Comparison of ENCODE assay signal across 23 cellular contexts in the genomic region with DNA sequence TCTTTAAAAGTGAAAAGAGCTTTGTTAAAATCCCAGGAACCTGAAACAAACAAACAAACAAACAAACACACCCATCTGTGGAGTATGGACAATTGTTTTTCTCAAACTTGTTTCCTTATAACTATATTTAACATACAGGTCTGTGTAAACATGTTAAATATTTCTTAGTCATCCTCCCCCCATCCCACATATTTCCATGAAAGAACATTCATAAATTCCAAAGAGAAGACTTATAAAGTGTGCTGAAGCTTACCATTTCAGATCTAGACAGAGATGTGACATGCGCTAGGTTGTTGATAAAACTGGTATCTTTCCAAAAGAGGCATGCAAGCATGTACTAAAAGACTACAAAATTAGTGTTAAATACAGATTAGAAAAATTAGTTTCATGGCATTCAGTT. TPM values are rescaled to one million over a fixed set of nuclear protein-coding genes. Genes with fewer than 3 reads are reported as not detected.
DNase-seq lines count a peak whose midpoint lies in the region; FAIRE-seq and TF ChIP-seq lines count a peak whose summit lies in the region.
"Had no signal": no experiment of that assay in that cellular context is flagged by ENCODE, and none has a peak within 500 bp of the region (broad histone marks: within the 10 kb centered on the region; RNA-seq: fewer than 3 reads in every experiment).

No MANE protein-coding gene starts in this region.

- no peak overlapping the region for H3K4me2 ChIP-seq in Karpas-422 (ENCODE audit: low read depth, low read length, poor library complexity, severe bottlenecking)
- H3K4me2 ChIP-seq in keratinocyte (ENCODE audit: control insufficient read depth, extremely low read depth, insufficient read depth, low read depth, low read length), result peak overlapping the region; percentile 62

- H3K79me2 ChIP-seq in Karpas-422 (ENCODE audit: low read length), result peaks cover 56% of the 10 kb centered on the region
- peaks cover 20% of the 10 kb centered on the region for H3K79me2 ChIP-seq in keratinocyte (ENCODE audit: control insufficient read depth, insufficient read depth, low read length)

- no peak for TF ChIP-seq EP300 in stomach (IDR thresholded peaks at IDR 0.05)

- TF ChIP-seq CTCF in keratinocyte (optimal IDR thresholded peaks at IDR 0.05 in 1 of 3, IDR thresholded peaks at IDR 0.05 in 1 of 3, conservative IDR thresholded peaks at IDR 0.05 in 1 of 3; ENCODE audit: extremely low read depth in 1 of 3, insufficient read depth in 2 of 3, low read length in 3 of 3) (no peak), stomach (IDR thresholded peaks at IDR 0.05) (no peak), tibial artery (IDR thresholded peaks at IDR 0.05) (no peak)

- H3K4me1 ChIP-seq in Karpas-422 (ENCODE audit: low read length) (peaks cover 52% of the 10 kb centered on the region), adipocyte (ENCODE audit: control insufficient read depth, insufficient read depth, low read length) (peaks cover 8% of the 10 kb centered on the region), keratinocyte (ENCODE audit: control insufficient read depth, extremely low read depth, insufficient read depth, low read length) (peaks cover 15% of the 10 kb centered on the region), stomach (peaks cover 2 to 30% (median 15%) of the 10 kb centered on the region in 4 donors), tibial artery (peaks cover 0 to 17% (median 10%) of the 10 kb centered on the region in 4 donors)
- peaks cover 1% of the 10 kb centered on the region for H3K4me1 ChIP-seq in effector memory CD4-positive, alpha-beta T cell (ENCODE audit: control insufficient read depth, insufficient read depth, low read length, poor library complexity, severe bottlenecking)

- H2AFZ ChIP-seq in Karpas-422 (ENCODE audit: low read length) (no peak overlapping the region), keratinocyte (ENCODE audit: control insufficient read depth, low read length) (no peak overlapping the region)

- intact Hi-C loops in stomach (cut with DNase I; ENCODE audit: low total_unique reads) (no loop called here), tibial artery (cut with DNase I; ENCODE audit: low total_unique reads) (no loop called here)

- H3K27ac ChIP-seq in Karpas-422 (ENCODE audit: low read length) (peak overlapping the region; percentile 51; the same call in 1 of the 2 replicates), keratinocyte (ENCODE audit: control insufficient read depth, insufficient read depth, low read length) (no peak overlapping the region), stomach (no peak overlapping the region), tibial artery (no peak overlapping the region)
- no peak overlapping the region for H3K27ac ChIP-seq in effector memory CD4-positive, alpha-beta T cell (ENCODE audit: insufficient read depth, low read length, poor library complexity, severe bottlenecking)
- H3K27ac ChIP-seq: colonic mucosa, heart right ventricle, SK-N-MC had no signal

- FAIRE-seq in keratinocyte (lab: Jason Lieb, UNC), result peak; percentile 62

- no peak for TF ChIP-seq POLR2A in stomach (IDR thresholded peaks at IDR 0.05)

- WGBS in stomach, 5 donors, result 93 to 100% (median 95%) methylated on average over 1 of the region's 1 CpG

- no peak overlapping the region for H3K9ac ChIP-seq in Karpas-422 (ENCODE audit: low read length)
- H3K9ac ChIP-seq in adipocyte (ENCODE audit: low read length), result no peak overlapping the region
- no peak overlapping the region for H3K9ac ChIP-seq in keratinocyte (ENCODE audit: control insufficient read depth, extremely low read depth, insufficient read depth, low read length)

- H3K4me3 ChIP-seq in Karpas-422 (ENCODE audit: low read length), result no peak overlapping the region
- H3K4me3 ChIP-seq in adipocyte (ENCODE audit: low read length), result no peak overlapping the region
- no peak overlapping the region for H3K4me3 ChIP-seq in keratinocyte (ENCODE audit: control insufficient read depth in 2 of 3, extremely low read depth in 1 of 3, insufficient read depth in 2 of 3, low read depth in 1 of 3, low read length in 3 of 3)
- no peak overlapping the region for H3K4me3 ChIP-seq in stomach
- H3K4me3 ChIP-seq in tibial artery, result no peak overlapping the region
- H3K4me3 ChIP-seq in effector memory CD4-positive, alpha-beta T cell (ENCODE audit: insufficient read depth, low read depth, low read length, poor library complexity, severe bottlenecking), result no peak overlapping the region
- H3K4me3 ChIP-seq: colonic mucosa, heart right ventricle, SK-N-MC had no signal

- H3K27me3 ChIP-seq in Karpas-422 (ENCODE audit: low read length) (no peaks in the 10 kb centered on the region), adipocyte (replicated peaks; ENCODE audit: control insufficient read depth, insufficient read depth, low read length) (no peaks in the 10 kb centered on the region), keratinocyte (ENCODE audit: control insufficient read depth, extremely low read depth, insufficient read depth, low read length) (no peaks in the 10 kb centered on the region), stomach (no peaks in the 10 kb centered on the region), tibial artery (no peaks in the 10 kb centered on the region)
- no peaks in the 10 kb centered on the region for H3K27me3 ChIP-seq in effector memory CD4-positive, alpha-beta T cell (replicated peaks; ENCODE audit: control insufficient read depth, insufficient read depth, low read length, poor library complexity, severe bottlenecking)
- H3K27me3 ChIP-seq: colonic mucosa, heart right ventricle had no signal

- DNase-seq in EH (ENCODE audit: low read depth), result peak; percentile 26
- DNase-seq in Karpas-422, result no peak
- peak; percentile 28 for DNase-seq in adipocyte (ENCODE audit: low read depth)
- no peak for DNase-seq in keratinocyte (ENCODE audit: low read depth, low spot score)
- DNase-seq in stomach, result no peak
- DNase-seq in SIG-M5 treated with dmso at 0.1 percent for 504 hours (lab: John Stamatoyannopoulos, UW; ENCODE audit: unreplicated experiment), result no peak
- no peak for DNase-seq in tibial artery
- DNase-seq in effector memory CD4-positive, alpha-beta T cell, result no peak
- DNase-seq: activated CD4-positive, alpha-beta T cell treated with anti-CD3 and anti-CD28 coated beads for 1 hour; activated CD8-positive, alpha-beta T cell treated with anti-CD3 and anti-CD28 coated beads, Interleukin-2, amount 10 ng/mL, durations not matched to agents 7 days and 5 days; activated naive CD4-positive, alpha-beta T cell treated with anti-CD3 and anti-CD28 coated beads, Interleukin-2, amount 10 ng/mL, durations not matched to agents 7 days and 5 days; amniotic stem cell; CD8-positive, alpha-beta memory T cell; colonic mucosa; effector CD8-positive, alpha-beta T cell; heart right ventricle; naive thymus-derived CD4-positive, alpha-beta T cell; NCI-H1092; NCI-H1694; NCI-H510A; stimulated activated CD4-positive, alpha-beta T cell treated with anti-CD3 and anti-CD28 coated beads, Interleukin-4, amount 100 ng/mL, for 4 hours; T-helper 17 cell had no signal

- H3K9me1 ChIP-seq in keratinocyte (ENCODE audit: control insufficient read depth, extremely low read depth, insufficient read depth, low read length), result no peaks in the 10 kb centered on the region

- H3K36me3 ChIP-seq in Karpas-422 (ENCODE audit: insufficient read depth, low read length) (peaks cover 40% of the 10 kb centered on the region), adipocyte (ENCODE audit: control insufficient read depth, insufficient read depth, low read length, severe bottlenecking) (peaks cover 25% of the 10 kb centered on the region), keratinocyte (ENCODE audit: control insufficient read depth in 2 of 2, extremely low read depth in 1 of 2, insufficient read depth in 2 of 2, low read length in 2 of 2) (peaks cover 0 to 5% of the 10 kb centered on the region in 2 experiments), stomach (peaks cover 0 to 34% (median 28%) of the 10 kb centered on the region in 4 donors), tibial artery (peaks cover 0 to 20% (median 4%) of the 10 kb centered on the region in 3 donors)
- H3K36me3 ChIP-seq in effector memory CD4-positive, alpha-beta T cell (ENCODE audit: control insufficient read depth, insufficient read depth, low read length), result no peaks in the 10 kb centered on the region
- H3K36me3 ChIP-seq: colonic mucosa had no signal

- H3K9me3 ChIP-seq in Karpas-422 (ENCODE audit: low read length) (no peaks in the 10 kb centered on the region), adipocyte (ENCODE audit: control insufficient read depth, low read length) (no peaks in the 10 kb centered on the region), keratinocyte (ENCODE audit: control insufficient read depth, low read depth, low read length) (no peaks in the 10 kb centered on the region), stomach (no peaks in the 10 kb centered on the region), tibial artery (no peaks in the 10 kb centered on the region)
- no peaks in the 10 kb centered on the region for H3K9me3 ChIP-seq in effector memory CD4-positive, alpha-beta T cell (ENCODE audit: control insufficient read depth, low read length)
- H3K9me3 ChIP-seq: colonic mucosa, heart right ventricle had no signal

- H4K20me1 ChIP-seq in Karpas-422 (ENCODE audit: insufficient read depth, low read depth, low read length) (no peaks in the 10 kb centered on the region), keratinocyte (ENCODE audit: control insufficient read depth, extremely low read depth, insufficient read depth, low read length) (no peaks in the 10 kb centered on the region)

- dilution Hi-C loops in keratinocyte (cut with MboI; ENCODE audit: extremely low pct_ligation_motif_present, low sequenced_read_pairs), result no loop called here

- no peaks in the 10 kb centered on the region for H3K9me2 ChIP-seq in Karpas-422 (replicated peaks; ENCODE audit: insufficient read depth, low read length)

RNA-seq across cellular contexts. Expression of a gene that starts 6.5 kb away (rescaled TPM):
- total RNA-seq in Karpas-422 (2014; rRNA removed; shearing (Covaris generic); ENCODE audit: low replicate concordance), result 9.0 and 13.5 TPM in 2 replicates
- polyA plus RNA-seq in keratinocyte, result 16.0 to 24.5 TPM (median 18.3 TPM) in 3 replicates
- 5.0 TPM for polyA plus RNA-seq in keratinocyte (2011; ENCODE audit: low read depth)
- polyA plus RNA-seq in keratinocyte (2011; cell fraction: cytosol; rRNA removed), result 7.7 and 13.9 TPM in 2 replicates
- polyA plus RNA-seq in keratinocyte (2011; cell fraction: nucleus; rRNA removed), result 27.9 and 33.7 TPM in 2 replicates
- polyA plus RNA-seq in keratinocyte (2012; ENCODE audit: low replicate concordance), result 7.2 and 12.3 TPM in 2 replicates
- 2.7 to 14.4 TPM (median 10.8 TPM) in 3 replicates for polyA minus RNA-seq in keratinocyte
- 6.1 TPM for polyA minus RNA-seq in keratinocyte (2011; cell fraction: cytosol; rRNA and poly(A)+ RNA removed)
- 16.2 and 33.8 TPM in 2 replicates for polyA minus RNA-seq in keratinocyte (2011; cell fraction: nucleus; rRNA and poly(A)+ RNA removed)
- 10 to 100 TPM in 3 of 5 donors, 1 to 10 TPM in 1, under 1 TPM in 1; 0.29 to 45.2 (median 11.1) TPM for total RNA-seq in stomach
- polyA plus RNA-seq in stomach, result 1 to 10 TPM; 1.4 to 3.2 (median 2.6) TPM

RNA-seq across cellular contexts. Expression of a gene that starts 8.3 kb away (rescaled TPM):
- total RNA-seq in Karpas-422 (2014; rRNA removed; shearing (Covaris generic); ENCODE audit: low replicate concordance), result 28.1 and 41.0 TPM in 2 replicates
- polyA plus RNA-seq in keratinocyte (5.7 to 9.6 TPM (median 6.0 TPM) in 3 replicates), stomach (1 to 10 TPM; 2.2 to 3.0 (median 2.9) TPM)
- polyA plus RNA-seq in keratinocyte (2011; ENCODE audit: low read depth), result 7.5 TPM
- polyA plus RNA-seq in keratinocyte (2011; cell fraction: cytosol; rRNA removed), result 3.7 and 6.8 TPM in 2 replicates
- polyA plus RNA-seq in keratinocyte (2011; cell fraction: nucleus; rRNA removed), result 8.2 and 10.6 TPM in 2 replicates
- polyA plus RNA-seq in keratinocyte (2012; ENCODE audit: low replicate concordance), result 5.4 and 6.4 TPM in 2 replicates
- polyA minus RNA-seq in keratinocyte, result 3.1 to 14.9 TPM (median 8.6 TPM) in 3 replicates
- 5.6 TPM for polyA minus RNA-seq in keratinocyte (2011; cell fraction: cytosol; rRNA and poly(A)+ RNA removed)
- 11.3 and 23.2 TPM in 2 replicates for polyA minus RNA-seq in keratinocyte (2011; cell fraction: nucleus; rRNA and poly(A)+ RNA removed)
- 10 to 100 TPM in 2 of 5 donors, 1 to 10 TPM in 3; 4.9 to 18.5 (median 8.5) TPM for total RNA-seq in stomach

RNA-seq across cellular contexts. Expression of a gene that starts 30.4 kb away (rescaled TPM):
- 86.4 and 88.6 TPM in 2 replicates for total RNA-seq in Karpas-422 (2014; rRNA removed; shearing (Covaris generic); ENCODE audit: low replicate concordance)
- polyA plus RNA-seq in keratinocyte (46.0 to 58.2 TPM (median 52.3 TPM) in 3 replicates), stomach (10 to 100 TPM; 11.7 to 16.8 (median 14.5) TPM)
- 9.3 TPM for polyA plus RNA-seq in keratinocyte (2011; ENCODE audit: low read depth)
- polyA plus RNA-seq in keratinocyte (2011; cell fraction: cytosol; rRNA removed), result 45.2 and 58.7 TPM in 2 replicates
- polyA plus RNA-seq in keratinocyte (2011; cell fraction: nucleus; rRNA removed), result 43.3 and 44.2 TPM in 2 replicates
- polyA plus RNA-seq in keratinocyte (2012; ENCODE audit: low replicate concordance), result 13.3 and 53.9 TPM in 2 replicates
- 41.5 to 78.1 TPM (median 63.6 TPM) in 3 replicates for polyA minus RNA-seq in keratinocyte
- polyA minus RNA-seq in keratinocyte (2011; cell fraction: cytosol; rRNA and poly(A)+ RNA removed), result 54.3 TPM
- 30.2 and 54.1 TPM in 2 replicates for polyA minus RNA-seq in keratinocyte (2011; cell fraction: nucleus; rRNA and poly(A)+ RNA removed)
- 10 to 100 TPM in 4 of 5 donors, under 1 TPM in 1; 0.87 to 57.2 (median 37.1) TPM for total RNA-seq in stomach

Comparison
In these comparisons a context has a peak if more than half of its experiments do, and no peak if none do; other contexts are left out.
1. DNase-seq: peak in EH (single experiment) and adipocyte (single experiment); none in Karpas-422 (single experiment), keratinocyte (single experiment), stomach (single experiment), SIG-M5 treated with dmso at 0.1 percent for 504 hours (single experiment), tibial artery (0 of 2) and effector memory CD4-positive, alpha-beta T cell (0 of 3).